In genomic region chr3:141487419-141488345, GRCh38 we compare ENCODE assay signal across 1 cellular context.
TF ChIP-seq lines count a peak whose summit lies in the region.

No MANE protein-coding gene starts in this region.

TF ChIP-seq in K562, 482 proteins besides CTCF, POLR2A, EP300 and RAD21 (continued from another document and continues in another):
- no peak for TF ChIP-seq GTF3C2 (IDR thresholded peaks at IDR 0.05; ENCODE audit: borderline replicate concordance, extremely low read depth, insufficient read length)
- no peak for TF ChIP-seq CTCFL (IDR thresholded peaks at IDR 0.05; ENCODE audit: borderline replicate concordance, insufficient read depth, low read depth, low read length, poor library complexity, severe bottlenecking)
- TF ChIP-seq CREB3 (tag; conservative IDR thresholded peaks at IDR 0.05; ENCODE audit: low read depth) = no peak
- TF ChIP-seq, protein P1, sequence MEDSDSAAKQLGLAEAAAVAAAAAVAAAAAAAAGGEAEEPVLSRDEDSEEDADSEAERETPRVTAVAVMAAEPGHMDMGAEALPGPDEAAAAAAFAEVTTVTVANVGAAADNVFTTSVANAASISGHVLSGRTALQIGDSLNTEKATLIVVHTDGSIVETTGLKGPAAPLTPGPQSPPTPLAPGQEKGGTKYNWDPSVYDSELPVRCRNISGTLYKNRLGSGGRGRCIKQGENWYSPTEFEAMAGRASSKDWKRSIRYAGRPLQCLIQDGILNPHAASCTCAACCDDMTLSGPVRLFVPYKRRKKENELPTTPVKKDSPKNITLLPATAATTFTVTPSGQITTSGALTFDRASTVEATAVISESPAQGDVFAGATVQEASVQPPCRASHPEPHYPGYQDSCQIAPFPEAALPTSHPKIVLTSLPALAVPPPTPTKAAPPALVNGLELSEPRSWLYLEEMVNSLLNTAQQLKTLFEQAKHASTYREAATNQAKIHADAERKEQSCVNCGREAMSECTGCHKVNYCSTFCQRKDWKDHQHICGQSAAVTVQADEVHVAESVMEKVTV (CRISPR knock-in tag; IDR thresholded peaks at IDR 0.05) = no peak
- no peak for TF ChIP-seq NCOR1 (IDR thresholded peaks at IDR 0.05)
- no peak for TF ChIP-seq SLC30A9 (CRISPR knock-in tag; IDR thresholded peaks at IDR 0.05)
- peak; percentile 31; the same call in 1 of the 2 replicates for TF ChIP-seq NBN (IDR thresholded peaks at IDR 0.05; ENCODE audit: low read depth)
- TF ChIP-seq MIER1 (IDR thresholded peaks at IDR 0.05; ENCODE audit: low read depth) = no peak
- peak in 2 of 3 experiments; percentile 27 to 29 for TF ChIP-seq YY1 (IDR thresholded peaks at IDR 0.05; ENCODE audit: borderline replicate concordance in 1 of 3, control insufficient read depth in 1 of 3, extremely low read depth in 1 of 3, insufficient read depth in 3 of 3, insufficient read length in 1 of 3, insufficient replicate concordance in 2 of 3, low read depth in 1 of 3, low read length in 2 of 3)
- TF ChIP-seq ZNF165 (CRISPR knock-in tag; IDR thresholded peaks at IDR 0.05; ENCODE audit: borderline replicate concordance) = no peak
- no peak for TF ChIP-seq ZNF717 (CRISPR knock-in tag; IDR thresholded peaks at IDR 0.05)
- TF ChIP-seq PTRF (tag; IDR thresholded peaks at IDR 0.05) = no peak
- peak; percentile 17; the same call in 1 of the 2 replicates for TF ChIP-seq NCOA6 (IDR thresholded peaks at IDR 0.05)
- TF ChIP-seq TGIF2 (CRISPR knock-in tag; IDR thresholded peaks at IDR 0.05) = no peak
- TF ChIP-seq MYNN (IDR thresholded peaks at IDR 0.05) = no peak
- no peak for TF ChIP-seq MYNN (CRISPR knock-in tag; IDR thresholded peaks at IDR 0.05)
- no peak for TF ChIP-seq FOXJ2 (tag; IDR thresholded peaks at IDR 0.05)
- no peak for TF ChIP-seq PHB (CRISPR knock-in tag; IDR thresholded peaks at IDR 0.05)
- TF ChIP-seq NR4A1 (CRISPR knock-in tag; IDR thresholded peaks at IDR 0.05) = no peak
- no peak for TF ChIP-seq NR4A1 (tag; IDR thresholded peaks at IDR 0.05)
- TF ChIP-seq NELFE (IDR thresholded peaks at IDR 0.05; ENCODE audit: insufficient read depth, insufficient read length) = no peak
- 0 out of 2 replicates have a peak, but pooled peaks have one; percentile 15 for TF ChIP-seq ZNF324 (CRISPR knock-in tag; IDR thresholded peaks at IDR 0.05)
- peak; percentile 40 to 51; a peak in 2 of 4 replicates for TF ChIP-seq NRF1 (conservative IDR thresholded peaks at IDR 0.05 in 1 of 2, IDR thresholded peaks at IDR 0.05 in 1 of 2)
- no peak for TF ChIP-seq USF2 (CRISPR knock-in tag; IDR thresholded peaks at IDR 0.05)
- TF ChIP-seq XRCC3 (IDR thresholded peaks at IDR 0.05) = no peak
- no peak for TF ChIP-seq NUFIP1 (IDR thresholded peaks at IDR 0.05; ENCODE audit: partially characterized antibody)
- TF ChIP-seq ZFP36 (IDR thresholded peaks at IDR 0.05; ENCODE audit: low read depth, low read length, partially characterized antibody) = no peak
- TF ChIP-seq ZNF696 (CRISPR knock-in tag; conservative IDR thresholded peaks at IDR 0.05) = no peak
- no peak; a peak in 1 of 4 replicates for TF ChIP-seq ZNF639 (CRISPR knock-in tag; conservative IDR thresholded peaks at IDR 0.05 in 1 of 2, IDR thresholded peaks at IDR 0.05 in 1 of 2)
- TF ChIP-seq ZNF24 (IDR thresholded peaks at IDR 0.05) = no peak
- TF ChIP-seq ZNF41 (CRISPR knock-in tag; conservative IDR thresholded peaks at IDR 0.05) = no peak
- TF ChIP-seq MBD2 (IDR thresholded peaks at IDR 0.05; ENCODE audit: borderline replicate concordance, low read depth) = peak; percentile 35; the same call in 1 of the 2 replicates
- TF ChIP-seq, protein P2, sequence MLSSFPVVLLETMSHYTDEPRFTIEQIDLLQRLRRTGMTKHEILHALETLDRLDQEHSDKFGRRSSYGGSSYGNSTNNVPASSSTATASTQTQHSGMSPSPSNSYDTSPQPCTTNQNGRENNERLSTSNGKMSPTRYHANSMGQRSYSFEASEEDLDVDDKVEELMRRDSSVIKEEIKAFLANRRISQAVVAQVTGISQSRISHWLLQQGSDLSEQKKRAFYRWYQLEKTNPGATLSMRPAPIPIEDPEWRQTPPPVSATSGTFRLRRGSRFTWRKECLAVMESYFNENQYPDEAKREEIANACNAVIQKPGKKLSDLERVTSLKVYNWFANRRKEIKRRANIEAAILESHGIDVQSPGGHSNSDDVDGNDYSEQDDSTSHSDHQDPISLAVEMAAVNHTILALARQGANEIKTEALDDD (IDR thresholded peaks at IDR 0.05) = no peak
- TF ChIP-seq ZNF444 (CRISPR knock-in tag; IDR thresholded peaks at IDR 0.05) = no peak
- TF ChIP-seq EGR1 (conservative IDR thresholded peaks at IDR 0.05) = peak; percentile 80
- TF ChIP-seq SMC3 (conservative IDR thresholded peaks at IDR 0.05; ENCODE audit: insufficient read depth, low read depth, low read length) = no peak
- no peak for TF ChIP-seq SMAD4 (CRISPR knock-in tag; conservative IDR thresholded peaks at IDR 0.05)
- TF ChIP-seq, protein P3, sequence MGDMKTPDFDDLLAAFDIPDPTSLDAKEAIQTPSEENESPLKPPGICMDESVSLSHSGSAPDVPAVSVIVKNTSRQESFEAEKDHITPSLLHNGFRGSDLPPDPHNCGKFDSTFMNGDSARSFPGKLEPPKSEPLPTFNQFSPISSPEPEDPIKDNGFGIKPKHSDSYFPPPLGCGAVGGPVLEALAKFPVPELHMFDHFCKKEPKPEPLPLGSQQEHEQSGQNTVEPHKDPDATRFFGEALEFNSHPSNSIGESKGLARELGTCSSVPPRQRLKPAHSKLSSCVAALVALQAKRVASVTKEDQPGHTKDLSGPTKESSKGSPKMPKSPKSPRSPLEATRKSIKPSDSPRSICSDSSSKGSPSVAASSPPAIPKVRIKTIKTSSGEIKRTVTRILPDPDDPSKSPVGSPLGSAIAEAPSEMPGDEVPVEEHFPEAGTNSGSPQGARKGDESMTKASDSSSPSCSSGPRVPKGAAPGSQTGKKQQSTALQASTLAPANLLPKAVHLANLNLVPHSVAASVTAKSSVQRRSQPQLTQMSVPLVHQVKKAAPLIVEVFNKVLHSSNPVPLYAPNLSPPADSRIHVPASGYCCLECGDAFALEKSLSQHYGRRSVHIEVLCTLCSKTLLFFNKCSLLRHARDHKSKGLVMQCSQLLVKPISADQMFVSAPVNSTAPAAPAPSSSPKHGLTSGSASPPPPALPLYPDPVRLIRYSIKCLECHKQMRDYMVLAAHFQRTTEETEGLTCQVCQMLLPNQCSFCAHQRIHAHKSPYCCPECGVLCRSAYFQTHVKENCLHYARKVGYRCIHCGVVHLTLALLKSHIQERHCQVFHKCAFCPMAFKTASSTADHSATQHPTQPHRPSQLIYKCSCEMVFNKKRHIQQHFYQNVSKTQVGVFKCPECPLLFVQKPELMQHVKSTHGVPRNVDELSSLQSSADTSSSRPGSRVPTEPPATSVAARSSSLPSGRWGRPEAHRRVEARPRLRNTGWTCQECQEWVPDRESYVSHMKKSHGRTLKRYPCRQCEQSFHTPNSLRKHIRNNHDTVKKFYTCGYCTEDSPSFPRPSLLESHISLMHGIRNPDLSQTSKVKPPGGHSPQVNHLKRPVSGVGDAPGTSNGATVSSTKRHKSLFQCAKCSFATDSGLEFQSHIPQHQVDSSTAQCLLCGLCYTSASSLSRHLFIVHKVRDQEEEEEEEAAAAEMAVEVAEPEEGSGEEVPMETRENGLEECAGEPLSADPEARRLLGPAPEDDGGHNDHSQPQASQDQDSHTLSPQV (IDR thresholded peaks at IDR 0.05) = no peak
- TF ChIP-seq SNRNP70 (optimal IDR thresholded peaks at IDR 0.05; ENCODE audit: low read depth, low read length) = no peak
- no peak for TF ChIP-seq CBFA2T3 (IDR thresholded peaks at IDR 0.05)
- TF ChIP-seq ILK (tag; IDR thresholded peaks at IDR 0.05; ENCODE audit: borderline replicate concordance, low read depth) = no peak
- TF ChIP-seq, protein P4, sequence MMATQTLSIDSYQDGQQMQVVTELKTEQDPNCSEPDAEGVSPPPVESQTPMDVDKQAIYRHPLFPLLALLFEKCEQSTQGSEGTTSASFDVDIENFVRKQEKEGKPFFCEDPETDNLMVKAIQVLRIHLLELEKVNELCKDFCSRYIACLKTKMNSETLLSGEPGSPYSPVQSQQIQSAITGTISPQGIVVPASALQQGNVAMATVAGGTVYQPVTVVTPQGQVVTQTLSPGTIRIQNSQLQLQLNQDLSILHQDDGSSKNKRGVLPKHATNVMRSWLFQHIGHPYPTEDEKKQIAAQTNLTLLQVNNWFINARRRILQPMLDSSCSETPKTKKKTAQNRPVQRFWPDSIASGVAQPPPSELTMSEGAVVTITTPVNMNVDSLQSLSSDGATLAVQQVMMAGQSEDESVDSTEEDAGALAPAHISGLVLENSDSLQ (IDR thresholded peaks at IDR 0.05) = peak; percentile 50
